ENCODE assay signal across 14 cellular contexts in genomic region chr16:3091551-3091950, GRCh38. TPM values are rescaled to one million over a fixed set of nuclear protein-coding genes. Genes with fewer than 3 reads are reported as not detected.
"Had no signal": no experiment of that assay in that cellular context is flagged by ENCODE, and none has a peak within 500 bp of the region (broad histone marks: within the 10 kb centered on the region; RNA-seq: fewer than 3 reads in every experiment).

No MANE protein-coding gene starts in this region.

- H3K36me3 ChIP-seq: brain microvascular endothelial cell, prostate gland, thoracic aorta had no signal

- H3K27ac ChIP-seq: brain microvascular endothelial cell, foreskin keratinocyte, prostate gland, thoracic aorta had no signal

- H3K9me3 ChIP-seq: prostate gland, thoracic aorta had no signal

- H3K9me3 Mint-ChIP-seq: activated naive CD4-positive, alpha-beta T cell treated with anti-CD3 and anti-CD28 coated beads, Interleukin-2, amount 10 ng/mL, durations not matched to agents 7 days and 5 days; nephron had no signal

- H3K27ac Mint-ChIP-seq: nephron had no signal

- H3K36me3 Mint-ChIP-seq: activated naive CD4-positive, alpha-beta T cell treated with anti-CD3 and anti-CD28 coated beads, Interleukin-2, amount 10 ng/mL, durations not matched to agents 7 days and 5 days had no signal

- H3K4me1 ChIP-seq: foreskin keratinocyte, prostate gland had no signal

- H3K27me3 Mint-ChIP-seq: activated naive CD4-positive, alpha-beta T cell treated with anti-CD3 and anti-CD28 coated beads, Interleukin-2, amount 10 ng/mL, durations not matched to agents 7 days and 5 days had no signal

- DNase-seq: activated naive CD4-positive, alpha-beta T cell treated with anti-CD3 and anti-CD28 coated beads, Interleukin-2, amount 10 ng/mL, durations not matched to agents 7 days and 5 days; brain microvascular endothelial cell; cerebellar nuclear complex; effector memory CD4-positive, alpha-beta T cell; foreskin keratinocyte; T1000 had no signal

- H3K4me3 ChIP-seq: prostate gland, smooth muscle cell, thoracic aorta had no signal

- H3K4me3 Mint-ChIP-seq: activated naive CD4-positive, alpha-beta T cell treated with anti-CD3 and anti-CD28 coated beads, Interleukin-2, amount 10 ng/mL, durations not matched to agents 7 days and 5 days; nephron had no signal

- ATAC-seq: foreskin keratinocyte, right cardiac atrium had no signal

RNA-seq across cellular contexts. Expression of gene ZSCAN10, which starts 7.5 kb away (rescaled TPM):
- total RNA-seq: foreskin keratinocyte, liver, mesenteric fat pad, right cardiac atrium, smooth muscle cell, thoracic aorta, ureter had no signal
- polyA plus RNA-seq: foreskin keratinocyte, liver, right cardiac atrium, smooth muscle cell had no signal
